1 cellular context compared by ENCODE assay signal in genomic region chr7:120998996-120999565, GRCh38.
TF ChIP-seq lines count a peak whose summit lies in the region.

No MANE protein-coding gene starts in this region.

TF ChIP-seq in K562, 482 proteins besides CTCF, POLR2A, EP300 and RAD21 (continues in another document):
- TF ChIP-seq ETV5 (CRISPR knock-in tag; IDR thresholded peaks at IDR 0.05; ENCODE audit: low read depth), result no peak
- TF ChIP-seq, protein P1, sequence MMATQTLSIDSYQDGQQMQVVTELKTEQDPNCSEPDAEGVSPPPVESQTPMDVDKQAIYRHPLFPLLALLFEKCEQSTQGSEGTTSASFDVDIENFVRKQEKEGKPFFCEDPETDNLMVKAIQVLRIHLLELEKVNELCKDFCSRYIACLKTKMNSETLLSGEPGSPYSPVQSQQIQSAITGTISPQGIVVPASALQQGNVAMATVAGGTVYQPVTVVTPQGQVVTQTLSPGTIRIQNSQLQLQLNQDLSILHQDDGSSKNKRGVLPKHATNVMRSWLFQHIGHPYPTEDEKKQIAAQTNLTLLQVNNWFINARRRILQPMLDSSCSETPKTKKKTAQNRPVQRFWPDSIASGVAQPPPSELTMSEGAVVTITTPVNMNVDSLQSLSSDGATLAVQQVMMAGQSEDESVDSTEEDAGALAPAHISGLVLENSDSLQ (IDR thresholded peaks at IDR 0.05), result no peak
- TF ChIP-seq TFAM (CRISPR knock-in tag; conservative IDR thresholded peaks at IDR 0.05), result no peak
- no peak for TF ChIP-seq PREB (CRISPR knock-in tag; IDR thresholded peaks at IDR 0.05)
- TF ChIP-seq, protein P2, sequence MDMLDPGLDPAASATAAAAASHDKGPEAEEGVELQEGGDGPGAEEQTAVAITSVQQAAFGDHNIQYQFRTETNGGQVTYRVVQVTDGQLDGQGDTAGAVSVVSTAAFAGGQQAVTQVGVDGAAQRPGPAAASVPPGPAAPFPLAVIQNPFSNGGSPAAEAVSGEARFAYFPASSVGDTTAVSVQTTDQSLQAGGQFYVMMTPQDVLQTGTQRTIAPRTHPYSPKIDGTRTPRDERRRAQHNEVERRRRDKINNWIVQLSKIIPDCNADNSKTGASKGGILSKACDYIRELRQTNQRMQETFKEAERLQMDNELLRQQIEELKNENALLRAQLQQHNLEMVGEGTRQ (CRISPR knock-in tag; IDR thresholded peaks at IDR 0.05), result no peak
- TF ChIP-seq DACH1 (IDR thresholded peaks at IDR 0.05; ENCODE audit: partially characterized antibody), result peak; percentile 66
- 0 out of 2 replicates have a peak, but pooled peaks have one; percentile 28 for TF ChIP-seq NCOA6 (IDR thresholded peaks at IDR 0.05)
- no peak for TF ChIP-seq KLF1 (tag; IDR thresholded peaks at IDR 0.05)
- no peak for TF ChIP-seq RCOR1 (IDR thresholded peaks at IDR 0.05; ENCODE audit: borderline replicate concordance in 1 of 2, low read depth in 2 of 2, low read length in 2 of 2)
- no peak for TF ChIP-seq TFAP4 (CRISPR knock-in tag; IDR thresholded peaks at IDR 0.05; ENCODE audit: borderline replicate concordance)
- TF ChIP-seq ESRRB (CRISPR knock-in tag; IDR thresholded peaks at IDR 0.05; ENCODE audit: borderline replicate concordance), result no peak
- TF ChIP-seq POLR2AphosphoS5 (IDR thresholded peaks at IDR 0.05; ENCODE audit: control insufficient read depth, insufficient read depth, low read depth, low read length), result no peak
- no peak for TF ChIP-seq PRMT5 (CRISPR knock-in tag; IDR thresholded peaks at IDR 0.05)
- TF ChIP-seq, protein P3, sequence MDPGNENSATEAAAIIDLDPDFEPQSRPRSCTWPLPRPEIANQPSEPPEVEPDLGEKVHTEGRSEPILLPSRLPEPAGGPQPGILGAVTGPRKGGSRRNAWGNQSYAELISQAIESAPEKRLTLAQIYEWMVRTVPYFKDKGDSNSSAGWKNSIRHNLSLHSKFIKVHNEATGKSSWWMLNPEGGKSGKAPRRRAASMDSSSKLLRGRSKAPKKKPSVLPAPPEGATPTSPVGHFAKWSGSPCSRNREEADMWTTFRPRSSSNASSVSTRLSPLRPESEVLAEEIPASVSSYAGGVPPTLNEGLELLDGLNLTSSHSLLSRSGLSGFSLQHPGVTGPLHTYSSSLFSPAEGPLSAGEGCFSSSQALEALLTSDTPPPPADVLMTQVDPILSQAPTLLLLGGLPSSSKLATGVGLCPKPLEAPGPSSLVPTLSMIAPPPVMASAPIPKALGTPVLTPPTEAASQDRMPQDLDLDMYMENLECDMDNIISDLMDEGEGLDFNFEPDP (CRISPR knock-in tag; IDR thresholded peaks at IDR 0.05), result no peak
- no peak for TF ChIP-seq ZNF140 (CRISPR knock-in tag; IDR thresholded peaks at IDR 0.05)
- TF ChIP-seq, protein P4, sequence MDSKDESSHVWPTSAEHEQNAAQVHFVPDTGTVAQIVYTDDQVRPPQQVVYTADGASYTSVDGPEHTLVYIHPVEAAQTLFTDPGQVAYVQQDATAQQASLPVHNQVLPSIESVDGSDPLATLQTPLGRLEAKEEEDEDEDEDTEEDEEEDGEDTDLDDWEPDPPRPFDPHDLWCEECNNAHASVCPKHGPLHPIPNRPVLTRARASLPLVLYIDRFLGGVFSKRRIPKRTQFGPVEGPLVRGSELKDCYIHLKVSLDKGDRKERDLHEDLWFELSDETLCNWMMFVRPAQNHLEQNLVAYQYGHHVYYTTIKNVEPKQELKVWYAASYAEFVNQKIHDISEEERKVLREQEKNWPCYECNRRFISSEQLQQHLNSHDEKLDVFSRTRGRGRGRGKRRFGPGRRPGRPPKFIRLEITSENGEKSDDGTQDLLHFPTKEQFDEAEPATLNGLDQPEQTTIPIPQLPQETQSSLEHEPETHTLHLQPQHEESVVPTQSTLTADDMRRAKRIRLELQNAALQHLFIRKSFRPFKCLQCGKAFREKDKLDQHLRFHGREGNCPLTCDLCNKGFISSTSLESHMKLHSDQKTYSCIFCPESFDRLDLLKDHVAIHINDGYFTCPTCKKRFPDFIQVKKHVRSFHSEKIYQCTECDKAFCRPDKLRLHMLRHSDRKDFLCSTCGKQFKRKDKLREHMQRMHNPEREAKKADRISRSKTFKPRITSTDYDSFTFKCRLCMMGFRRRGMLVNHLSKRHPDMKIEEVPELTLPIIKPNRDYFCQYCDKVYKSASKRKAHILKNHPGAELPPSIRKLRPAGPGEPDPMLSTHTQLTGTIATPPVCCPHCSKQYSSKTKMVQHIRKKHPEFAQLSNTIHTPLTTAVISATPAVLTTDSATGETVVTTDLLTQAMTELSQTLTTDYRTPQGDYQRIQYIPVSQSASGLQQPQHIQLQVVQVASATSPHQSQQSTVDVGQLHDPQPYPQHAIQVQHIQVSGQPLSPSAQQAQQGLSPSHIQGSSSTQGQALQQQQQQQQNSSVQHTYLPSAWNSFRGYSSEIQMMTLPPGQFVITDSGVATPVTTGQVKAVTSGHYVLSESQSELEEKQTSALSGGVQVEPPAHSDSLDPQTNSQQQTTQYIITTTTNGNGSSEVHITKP (IDR thresholded peaks at IDR 0.05; ENCODE audit: partially characterized antibody), result no peak
- TF ChIP-seq RERE (CRISPR knock-in tag; IDR thresholded peaks at IDR 0.05; ENCODE audit: borderline replicate concordance), result no peak
- TF ChIP-seq, protein P5, sequence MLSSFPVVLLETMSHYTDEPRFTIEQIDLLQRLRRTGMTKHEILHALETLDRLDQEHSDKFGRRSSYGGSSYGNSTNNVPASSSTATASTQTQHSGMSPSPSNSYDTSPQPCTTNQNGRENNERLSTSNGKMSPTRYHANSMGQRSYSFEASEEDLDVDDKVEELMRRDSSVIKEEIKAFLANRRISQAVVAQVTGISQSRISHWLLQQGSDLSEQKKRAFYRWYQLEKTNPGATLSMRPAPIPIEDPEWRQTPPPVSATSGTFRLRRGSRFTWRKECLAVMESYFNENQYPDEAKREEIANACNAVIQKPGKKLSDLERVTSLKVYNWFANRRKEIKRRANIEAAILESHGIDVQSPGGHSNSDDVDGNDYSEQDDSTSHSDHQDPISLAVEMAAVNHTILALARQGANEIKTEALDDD (IDR thresholded peaks at IDR 0.05), result no peak
- peak; percentile 25 for TF ChIP-seq U2AF1 (optimal IDR thresholded peaks at IDR 0.05; ENCODE audit: low read depth, low read length)
- TF ChIP-seq ZNF511 (CRISPR knock-in tag; IDR thresholded peaks at IDR 0.05), result no peak
- TF ChIP-seq, protein P6, sequence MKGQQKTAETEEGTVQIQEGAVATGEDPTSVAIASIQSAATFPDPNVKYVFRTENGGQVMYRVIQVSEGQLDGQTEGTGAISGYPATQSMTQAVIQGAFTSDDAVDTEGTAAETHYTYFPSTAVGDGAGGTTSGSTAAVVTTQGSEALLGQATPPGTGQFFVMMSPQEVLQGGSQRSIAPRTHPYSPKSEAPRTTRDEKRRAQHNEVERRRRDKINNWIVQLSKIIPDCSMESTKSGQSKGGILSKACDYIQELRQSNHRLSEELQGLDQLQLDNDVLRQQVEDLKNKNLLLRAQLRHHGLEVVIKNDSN (CRISPR knock-in tag; IDR thresholded peaks at IDR 0.05), result no peak
- peak; percentile 63; the same call in 1 of the 2 replicates for TF ChIP-seq THRAP3 (IDR thresholded peaks at IDR 0.05; ENCODE audit: borderline replicate concordance)
- TF ChIP-seq TEAD2 (tag; IDR thresholded peaks at IDR 0.05), result no peak
- TF ChIP-seq, protein P7, sequence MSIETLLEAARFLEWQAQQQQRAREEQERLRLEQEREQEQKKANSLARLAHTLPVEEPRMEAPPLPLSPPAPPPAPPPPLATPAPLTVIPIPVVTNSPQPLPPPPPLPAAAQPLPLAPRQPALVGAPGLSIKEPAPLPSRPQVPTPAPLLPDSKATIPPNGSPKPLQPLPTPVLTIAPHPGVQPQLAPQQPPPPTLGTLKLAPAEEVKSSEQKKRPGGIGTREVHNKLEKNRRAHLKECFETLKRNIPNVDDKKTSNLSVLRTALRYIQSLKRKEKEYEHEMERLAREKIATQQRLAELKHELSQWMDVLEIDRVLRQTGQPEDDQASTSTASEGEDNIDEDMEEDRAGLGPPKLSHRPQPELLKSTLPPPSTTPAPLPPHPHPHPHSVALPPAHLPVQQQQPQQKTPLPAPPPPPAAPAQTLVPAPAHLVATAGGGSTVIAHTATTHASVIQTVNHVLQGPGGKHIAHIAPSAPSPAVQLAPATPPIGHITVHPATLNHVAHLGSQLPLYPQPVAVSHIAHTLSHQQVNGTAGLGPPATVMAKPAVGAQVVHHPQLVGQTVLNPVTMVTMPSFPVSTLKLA (conservative IDR thresholded peaks at IDR 0.05), result 0 out of 4 replicates have a peak, but pooled peaks have one; percentile 15 to 16
- TF ChIP-seq, protein P8, sequence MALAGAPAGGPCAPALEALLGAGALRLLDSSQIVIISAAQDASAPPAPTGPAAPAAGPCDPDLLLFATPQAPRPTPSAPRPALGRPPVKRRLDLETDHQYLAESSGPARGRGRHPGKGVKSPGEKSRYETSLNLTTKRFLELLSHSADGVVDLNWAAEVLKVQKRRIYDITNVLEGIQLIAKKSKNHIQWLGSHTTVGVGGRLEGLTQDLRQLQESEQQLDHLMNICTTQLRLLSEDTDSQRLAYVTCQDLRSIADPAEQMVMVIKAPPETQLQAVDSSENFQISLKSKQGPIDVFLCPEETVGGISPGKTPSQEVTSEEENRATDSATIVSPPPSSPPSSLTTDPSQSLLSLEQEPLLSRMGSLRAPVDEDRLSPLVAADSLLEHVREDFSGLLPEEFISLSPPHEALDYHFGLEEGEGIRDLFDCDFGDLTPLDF (CRISPR knock-in tag; IDR thresholded peaks at IDR 0.05), result no peak
- no peak for TF ChIP-seq POU5F1 (IDR thresholded peaks at IDR 0.05; ENCODE audit: borderline replicate concordance, low read depth, low read length, partially characterized antibody)
- TF ChIP-seq TRIM24 (IDR thresholded peaks at IDR 0.05), result no peak
- TF ChIP-seq CREB1 (IDR thresholded peaks at IDR 0.05), result no peak
- no peak for TF ChIP-seq CREB1 (CRISPR knock-in tag; IDR thresholded peaks at IDR 0.05)
- no peak for TF ChIP-seq GTF2B (IDR thresholded peaks at IDR 0.05; ENCODE audit: extremely low read depth, insufficient read length)
